Comparison of ENCODE assay signal across 11 cellular contexts in the genomic region with DNA sequence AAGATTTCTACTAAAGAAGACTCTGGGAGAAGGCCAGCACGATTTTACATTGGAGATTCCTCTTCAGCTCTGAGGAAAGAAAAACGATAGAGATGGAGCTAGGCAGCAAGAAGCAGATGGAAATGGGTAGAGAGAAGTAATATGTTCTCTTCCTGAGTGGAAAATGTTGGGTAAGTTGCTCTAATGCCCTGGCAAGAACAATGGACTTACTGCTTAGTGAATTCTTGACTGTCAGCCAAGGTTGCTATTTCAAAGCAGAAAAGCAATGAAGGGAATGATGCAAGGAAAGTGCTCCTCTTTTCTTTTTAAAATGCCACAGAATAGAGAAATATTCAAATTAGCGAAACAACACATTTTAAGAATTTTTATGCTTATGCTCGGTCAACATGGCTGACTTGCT. TPM values are rescaled to one million over a fixed set of nuclear protein-coding genes. Genes with fewer than 3 reads are reported as not detected.
DNase-seq lines count a peak whose midpoint lies in the region; ATAC-seq and TF ChIP-seq lines count a peak whose summit lies in the region.
"Had no signal": no experiment of that assay in that cellular context is flagged by ENCODE, and none has a peak within 500 bp of the region (broad histone marks: within the 10 kb centered on the region; RNA-seq: fewer than 3 reads in every experiment).

No MANE protein-coding gene starts in this region.

- no peaks in the 10 kb centered on the region for H3K27me3 ChIP-seq in A673 (replicated peaks; ENCODE audit: insufficient read depth, low read depth, low read length, poor library complexity)
- H3K27me3 ChIP-seq in naive thymus-derived CD4-positive, alpha-beta T cell (ENCODE audit: control insufficient read depth in 2 of 2, insufficient read depth in 2 of 2, low read length in 2 of 2): no peaks in the 10 kb centered on the region

- BruUV-seq in A673 (replicated peaks; lab: Mats Ljungman, UMichigan): no TSS peak

- POLR2A ChIA-PET in A673 (lab: Charles Lee; ENCODE audit: low non-redundant PET): no interaction called here
- POLR2A ChIA-PET in naive thymus-derived CD4-positive, alpha-beta T cell (lab: Charles Lee): interaction anchor here (0.9 kb wide), 1 partner anchor 11 kb away, joined by 3 read pairs; no protein-coding TSS in a partner anchor

- peaks cover 0 to 3% (median 0%) of the 10 kb centered on the region in 5 experiments for H3K9me3 Mint-ChIP-seq in brain
- peaks cover 0 to 5% (median under 1%) of the 10 kb centered on the region in 11 donors for H3K9me3 Mint-ChIP-seq in naive thymus-derived CD4-positive, alpha-beta T cell
- peaks cover under 1% of the 10 kb centered on the region for H3K9me3 Mint-ChIP-seq in activated naive CD8-positive, alpha-beta T cell treated with anti-CD3 and anti-CD28 coated beads, Interleukin-2, amount 50 U/mL, for 24 hours

- peaks cover 6% of the 10 kb centered on the region for H3K4me1 ChIP-seq in A673 (ENCODE audit: insufficient read depth, low read length, poor library complexity, severe bottlenecking)
- H3K4me1 ChIP-seq in naive thymus-derived CD4-positive, alpha-beta T cell (ENCODE audit: control insufficient read depth in 2 of 2, insufficient read depth in 2 of 2, low read length in 2 of 2): no peaks in the 10 kb centered on the region

- no peaks in the 10 kb centered on the region for H3K36me3 ChIP-seq in A673 (ENCODE audit: insufficient read depth, low read length, poor library complexity, severe bottlenecking)
- no peaks in the 10 kb centered on the region for H3K36me3 ChIP-seq in naive thymus-derived CD4-positive, alpha-beta T cell (ENCODE audit: control insufficient read depth in 2 of 3, insufficient read depth in 3 of 3, low read length in 3 of 3)

- H3K27ac ChIP-seq in A673 (ENCODE audit: low read depth, low read length, poor library complexity, severe bottlenecking): peak overlapping the region; percentile 47
- no peak overlapping the region for H3K27ac ChIP-seq in naive thymus-derived CD4-positive, alpha-beta T cell (ENCODE audit: low read depth, low read length)

- peaks cover 14% of the 10 kb centered on the region for H3K4me1 Mint-ChIP-seq in brain
- no peaks in the 10 kb centered on the region for H3K4me1 Mint-ChIP-seq in naive thymus-derived CD4-positive, alpha-beta T cell
- no peaks in the 10 kb centered on the region for H3K4me1 Mint-ChIP-seq in activated naive CD8-positive, alpha-beta T cell treated with anti-CD3 and anti-CD28 coated beads, Interleukin-2, amount 50 U/mL, for 24 hours
- H3K4me1 Mint-ChIP-seq: B cell, neural crest cell had no signal

- DNase-seq in A673 (ENCODE audit: low spot score) (peak; percentile 81), HFF-Myc (ENCODE audit: extremely low read depth, low read depth) (peak; percentile 14), glomerular visceral epithelial cell (ENCODE audit: extremely low spot score) (peak; percentile 8), hippocampal formation (lab: John Stamatoyannopoulos, UW) (no peak)
- DNase-seq in naive thymus-derived CD4-positive, alpha-beta T cell: no peak
- DNase-seq in activated naive CD8-positive, alpha-beta T cell treated with anti-CD3 and anti-CD28 coated beads, Interleukin-2, amount 50 U/mL, for 24 hours: no peak
- DNase-seq: NCI-H510A had no signal

- no peak for TF ChIP-seq CTCF in A673 (conservative IDR thresholded peaks at IDR 0.05; ENCODE audit: low read depth, low read length)
- TF ChIP-seq CTCF in HFF-Myc (IDR thresholded peaks at IDR 0.05; ENCODE audit: low read depth, low read length, missing control alignments): no peak
- TF ChIP-seq CTCF in brain (conservative IDR thresholded peaks at IDR 0.05): no peak

- ATAC-seq in naive thymus-derived CD4-positive, alpha-beta T cell: no peak
- ATAC-seq in GM21390 (IDR thresholded peaks at IDR 0.05; ENCODE audit: unreplicated experiment): no peak
- ATAC-seq in activated naive CD8-positive, alpha-beta T cell treated with anti-CD3 and anti-CD28 coated beads, Interleukin-2, amount 50 U/mL, for 24 hours: no peak

- no peak overlapping the region for H3K4me3 Mint-ChIP-seq in brain
- no peak overlapping the region for H3K4me3 Mint-ChIP-seq in naive thymus-derived CD4-positive, alpha-beta T cell
- no peak overlapping the region for H3K4me3 Mint-ChIP-seq in activated naive CD8-positive, alpha-beta T cell treated with anti-CD3 and anti-CD28 coated beads, Interleukin-2, amount 50 U/mL, for 24 hours
- H3K4me3 Mint-ChIP-seq: B cell, neural crest cell had no signal

- peak overlapping the region in 4 of 5 experiments; percentile 31 to 78 (median 72) for H3K27ac Mint-ChIP-seq in brain
- H3K27ac Mint-ChIP-seq in naive thymus-derived CD4-positive, alpha-beta T cell: no peak overlapping the region
- H3K27ac Mint-ChIP-seq in activated naive CD8-positive, alpha-beta T cell treated with anti-CD3 and anti-CD28 coated beads, Interleukin-2, amount 50 U/mL, for 24 hours: no peak overlapping the region
- H3K27ac Mint-ChIP-seq: B cell had no signal

- no peaks in the 10 kb centered on the region for H3K9me3 ChIP-seq in A673 (ENCODE audit: low read depth, low read length, poor library complexity, severe bottlenecking)
- H3K9me3 ChIP-seq in naive thymus-derived CD4-positive, alpha-beta T cell (ENCODE audit: control insufficient read depth in 2 of 3, low read length in 3 of 3): no peaks in the 10 kb centered on the region

- H3K36me3 Mint-ChIP-seq in brain: peaks cover 1% of the 10 kb centered on the region
- H3K36me3 Mint-ChIP-seq in naive thymus-derived CD4-positive, alpha-beta T cell: peaks cover 0 to 10% (median 5%) of the 10 kb centered on the region in 5 donors
- peaks cover 7% of the 10 kb centered on the region for H3K36me3 Mint-ChIP-seq in activated naive CD8-positive, alpha-beta T cell treated with anti-CD3 and anti-CD28 coated beads, Interleukin-2, amount 50 U/mL, for 24 hours (ENCODE audit: low read depth)

- CTCF ChIA-PET in A673 (lab: Charles Lee): no interaction called here
- CTCF ChIA-PET in naive thymus-derived CD4-positive, alpha-beta T cell (lab: Charles Lee): no interaction called here

- H3K4me3 ChIP-seq in A673 (ENCODE audit: low read depth, low read length, poor library complexity, severe bottlenecking) (no peak overlapping the region), HFF-Myc (replicated peaks; ENCODE audit: low read depth, low read length) (no peak overlapping the region)
- no peak overlapping the region for H3K4me3 ChIP-seq in naive thymus-derived CD4-positive, alpha-beta T cell (ENCODE audit: low read length)

- intact Hi-C loops in A673 (cut with micrococcal nuclease; ENCODE audit: unreplicated experiment): no loop called here
- intact Hi-C loops in naive thymus-derived CD4-positive, alpha-beta T cell (cut with micrococcal nuclease): no loop called here

- peaks cover 3% of the 10 kb centered on the region for H3K27me3 Mint-ChIP-seq in brain
- H3K27me3 Mint-ChIP-seq in naive thymus-derived CD4-positive, alpha-beta T cell: peaks cover 0 to 5% (median 0%) of the 10 kb centered on the region in 5 donors
- H3K27me3 Mint-ChIP-seq in activated naive CD8-positive, alpha-beta T cell treated with anti-CD3 and anti-CD28 coated beads, Interleukin-2, amount 50 U/mL, for 24 hours: no peaks in the 10 kb centered on the region

RNA-seq across cellular contexts. Expression of gene CWF19L2, which starts 38.4 kb away (rescaled TPM):
- 23.3 and 26.3 TPM in 2 replicates for total RNA-seq in A673 (2021)
- 4.8 TPM for polyA plus RNA-seq in brain (ENCODE audit: insufficient read depth, low read depth, low replicate concordance)
- 10 to 100 TPM; 17.0 to 38.9 (median 27.2) TPM for total RNA-seq in naive thymus-derived CD4-positive, alpha-beta T cell
- 10 to 100 TPM in 1 of 2 donors, 1 to 10 TPM in 1; 9.6 to 10.1 TPM for polyA plus RNA-seq in naive thymus-derived CD4-positive, alpha-beta T cell

Comparison
In these comparisons a context has a peak if more than half of its experiments do, and no peak if none do; other contexts are left out.
1. DNase-seq: peak in A673 (single experiment), HFF-Myc (single experiment) and glomerular visceral epithelial cell (single experiment); none in hippocampal formation (0 of 2), naive thymus-derived CD4-positive, alpha-beta T cell (0 of 9) and activated naive CD8-positive, alpha-beta T cell treated with anti-CD3 and anti-CD28 coated beads, Interleukin-2, amount 50 U/mL, for 24 hours (single experiment).
2. H3K27ac Mint-ChIP-seq: peak in brain (4 of 5); none in naive thymus-derived CD4-positive, alpha-beta T cell (0 of 9) and activated naive CD8-positive, alpha-beta T cell treated with anti-CD3 and anti-CD28 coated beads, Interleukin-2, amount 50 U/mL, for 24 hours (single experiment).